In the genomic region with DNA sequence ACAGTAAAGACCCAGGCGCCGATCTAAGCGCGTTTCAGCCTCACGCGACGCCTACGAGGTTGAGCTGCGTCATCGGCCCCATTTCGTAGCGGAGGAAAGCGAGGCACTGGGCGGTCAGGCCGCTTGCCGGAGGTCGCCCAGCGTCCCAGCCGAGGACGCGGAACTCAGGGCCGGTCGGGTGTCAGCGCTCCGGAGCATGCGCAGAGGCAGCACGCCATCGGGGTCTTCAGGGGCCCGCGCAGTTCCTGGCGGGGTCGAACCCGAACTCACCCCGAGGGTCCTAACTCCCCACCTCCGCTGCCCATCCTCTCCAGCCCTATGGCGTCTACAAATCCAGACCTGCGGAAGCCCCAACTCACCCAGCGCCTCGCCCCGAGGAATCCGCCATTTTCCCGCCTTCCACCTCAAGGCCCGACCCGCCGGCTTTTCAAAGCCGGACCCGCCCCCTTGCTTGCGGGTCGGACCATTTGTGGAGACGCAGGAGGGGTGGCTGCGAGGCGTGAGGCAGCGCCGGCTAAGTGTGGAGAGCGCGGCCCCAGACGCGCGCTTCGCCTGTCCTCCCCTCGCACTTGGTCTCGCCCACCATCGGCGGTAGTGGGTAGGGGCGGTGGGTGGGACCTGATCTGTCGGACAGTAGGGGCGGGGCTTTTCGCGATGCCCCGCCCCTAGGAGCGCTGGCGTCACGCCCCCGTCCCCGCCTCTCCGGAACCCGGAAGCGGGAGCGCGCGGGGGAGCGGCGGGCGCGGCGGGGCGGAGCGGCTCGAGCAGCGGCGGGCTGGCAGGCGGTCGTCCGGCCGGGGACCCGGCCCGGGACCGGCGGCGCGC, we compare ENCODE assay signal across 8 cellular contexts. TPM values are rescaled to one million over a fixed set of nuclear protein-coding genes. Genes with fewer than 3 reads are reported as not detected.
A peak's percentile ranks its signal among the peaks of the same experiment; 100 is the strongest.
DNase-seq lines count a peak whose midpoint lies in the region; ATAC-seq, FAIRE-seq and TF ChIP-seq lines count a peak whose summit lies in the region.

A gene with protein sequence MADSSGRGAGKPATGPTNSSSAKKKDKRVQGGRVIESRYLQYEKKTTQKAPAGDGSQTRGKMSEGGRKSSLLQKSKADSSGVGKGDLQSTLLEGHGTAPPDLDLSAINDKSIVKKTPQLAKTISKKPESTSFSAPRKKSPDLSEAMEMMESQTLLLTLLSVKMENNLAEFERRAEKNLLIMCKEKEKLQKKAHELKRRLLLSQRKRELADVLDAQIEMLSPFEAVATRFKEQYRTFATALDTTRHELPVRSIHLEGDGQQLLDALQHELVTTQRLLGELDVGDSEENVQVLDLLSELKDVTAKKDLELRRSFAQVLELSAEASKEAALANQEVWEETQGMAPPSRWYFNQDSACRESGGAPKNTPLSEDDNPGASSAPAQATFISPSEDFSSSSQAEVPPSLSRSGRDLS (minus strand): TSS at position 418 of the 825 bp plus-strand sequence. CDS start 30 bp downstream, at position 388.
A gene with protein sequence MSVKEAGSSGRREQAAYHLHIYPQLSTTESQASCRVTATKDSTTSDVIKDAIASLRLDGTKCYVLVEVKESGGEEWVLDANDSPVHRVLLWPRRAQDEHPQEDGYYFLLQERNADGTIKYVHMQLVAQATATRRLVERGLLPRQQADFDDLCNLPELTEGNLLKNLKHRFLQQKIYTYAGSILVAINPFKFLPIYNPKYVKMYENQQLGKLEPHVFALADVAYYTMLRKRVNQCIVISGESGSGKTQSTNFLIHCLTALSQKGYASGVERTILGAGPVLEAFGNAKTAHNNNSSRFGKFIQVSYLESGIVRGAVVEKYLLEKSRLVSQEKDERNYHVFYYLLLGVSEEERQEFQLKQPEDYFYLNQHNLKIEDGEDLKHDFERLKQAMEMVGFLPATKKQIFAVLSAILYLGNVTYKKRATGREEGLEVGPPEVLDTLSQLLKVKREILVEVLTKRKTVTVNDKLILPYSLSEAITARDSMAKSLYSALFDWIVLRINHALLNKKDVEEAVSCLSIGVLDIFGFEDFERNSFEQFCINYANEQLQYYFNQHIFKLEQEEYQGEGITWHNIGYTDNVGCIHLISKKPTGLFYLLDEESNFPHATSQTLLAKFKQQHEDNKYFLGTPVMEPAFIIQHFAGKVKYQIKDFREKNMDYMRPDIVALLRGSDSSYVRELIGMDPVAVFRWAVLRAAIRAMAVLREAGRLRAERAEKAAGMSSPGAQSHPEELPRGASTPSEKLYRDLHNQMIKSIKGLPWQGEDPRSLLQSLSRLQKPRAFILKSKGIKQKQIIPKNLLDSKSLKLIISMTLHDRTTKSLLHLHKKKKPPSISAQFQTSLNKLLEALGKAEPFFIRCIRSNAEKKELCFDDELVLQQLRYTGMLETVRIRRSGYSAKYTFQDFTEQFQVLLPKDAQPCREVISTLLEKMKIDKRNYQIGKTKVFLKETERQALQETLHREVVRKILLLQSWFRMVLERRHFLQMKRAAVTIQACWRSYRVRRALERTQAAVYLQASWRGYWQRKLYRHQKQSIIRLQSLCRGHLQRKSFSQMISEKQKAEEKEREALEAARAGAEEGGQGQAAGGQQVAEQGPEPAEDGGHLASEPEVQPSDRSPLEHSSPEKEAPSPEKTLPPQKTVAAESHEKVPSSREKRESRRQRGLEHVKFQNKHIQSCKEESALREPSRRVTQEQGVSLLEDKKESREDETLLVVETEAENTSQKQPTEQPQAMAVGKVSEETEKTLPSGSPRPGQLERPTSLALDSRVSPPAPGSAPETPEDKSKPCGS (N-terminal part only) (plus strand): TSS at position 743 of the 825 bp plus-strand sequence. CDS start 25,941 bp downstream, outside the sequence.

- TF ChIP-seq CTCF in keratinocyte (optimal IDR thresholded peaks at IDR 0.05 in 1 of 3, IDR thresholded peaks at IDR 0.05 in 1 of 3, conservative IDR thresholded peaks at IDR 0.05 in 1 of 3; ENCODE audit: extremely low read depth in 1 of 3, insufficient read depth in 2 of 3, low read length in 3 of 3): no peak

- ATAC-seq in HG03439 (IDR thresholded peaks at IDR 0.05; ENCODE audit: unreplicated experiment): peak; percentile 67

- peak within 1 kb of the TSS; percentile 86 to 94 (median 90) for H3K4me3 ChIP-seq in keratinocyte (ENCODE audit: control insufficient read depth in 2 of 3, extremely low read depth in 1 of 3, insufficient read depth in 2 of 3, low read depth in 1 of 3, low read length in 3 of 3)

- H3K9me3 ChIP-seq in keratinocyte (ENCODE audit: control insufficient read depth, low read depth, low read length): no peaks in the 10 kb centered on the region

- no peaks in the 10 kb centered on the region for H3K27me3 ChIP-seq in keratinocyte (ENCODE audit: control insufficient read depth, extremely low read depth, insufficient read depth, low read length)

- DNase-seq in Ammon's horn (ENCODE audit: low spot score): peak; percentile 100
- DNase-seq in GM19238 (ENCODE audit: insufficient read length, low spot score): peak; percentile 91
- DNase-seq in NCI-H510A treated with DMSO at 0.1 percent for 48 hours (lab: John Stamatoyannopoulos, UW): peak; percentile 93
- DNase-seq in activated CD4-positive, alpha-beta T cell treated with anti-CD3 and anti-CD28 coated beads for 1 hour: peak; percentile 100
- peak; percentile 100 for DNase-seq in cerebellum (ENCODE audit: low spot score)
- peak; percentile 97 for DNase-seq in keratinocyte (ENCODE audit: low read depth, low spot score)
- DNase-seq in stimulated activated CD4-positive, alpha-beta T cell treated with anti-CD3 and anti-CD28 coated beads, Interleukin-12 subunit alpha, Interleukin-12 subunit beta, amount 100 ng/mL, for 48 hours (ENCODE audit: low read depth in 2 of 3, low spot score in 1 of 3): peak; percentile 99

- peaks cover 4% of the 10 kb centered on the region for H4K20me1 ChIP-seq in keratinocyte (ENCODE audit: control insufficient read depth, extremely low read depth, insufficient read depth, low read length)

- peak within 1 kb of the TSS; percentile 82 for H3K27ac ChIP-seq in keratinocyte (ENCODE audit: control insufficient read depth, insufficient read depth, low read length)

- H3K4me2 ChIP-seq in keratinocyte (ENCODE audit: control insufficient read depth, extremely low read depth, insufficient read depth, low read depth, low read length): peak within 1 kb of the TSS; percentile 98

- peaks cover 41% of the 10 kb centered on the region for H3K4me1 ChIP-seq in keratinocyte (ENCODE audit: control insufficient read depth, extremely low read depth, insufficient read depth, low read length)

- H2AFZ ChIP-seq in keratinocyte (ENCODE audit: control insufficient read depth, low read length): peak within 1 kb of the TSS; percentile 98

- H3K36me3 ChIP-seq in keratinocyte (ENCODE audit: control insufficient read depth in 2 of 2, extremely low read depth in 1 of 2, insufficient read depth in 2 of 2, low read length in 2 of 2): peaks cover 2 to 8% of the 10 kb centered on the region in 2 experiments

- dilution Hi-C loops in keratinocyte (cut with MboI; ENCODE audit: extremely low pct_ligation_motif_present, low sequenced_read_pairs): no loop called here

- H3K79me2 ChIP-seq in keratinocyte (ENCODE audit: control insufficient read depth, insufficient read depth, low read length): peaks cover 68% of the 10 kb centered on the region

- peak within 1 kb of the TSS; percentile 91 for H3K9ac ChIP-seq in keratinocyte (ENCODE audit: control insufficient read depth, extremely low read depth, insufficient read depth, low read length)

- peak; percentile 5 for FAIRE-seq in keratinocyte (lab: Jason Lieb, UNC)

- H3K9me1 ChIP-seq in keratinocyte (ENCODE audit: control insufficient read depth, extremely low read depth, insufficient read depth, low read length): no peaks in the 10 kb centered on the region

RNA-seq across cellular contexts. Expression of the first gene that starts in this region (rescaled TPM):
- total RNA-seq in cerebellum: 2.5 TPM
- 4.1 to 8.8 TPM (median 8.1 TPM) in 3 replicates for polyA plus RNA-seq in keratinocyte
- polyA plus RNA-seq in keratinocyte (2011; ENCODE audit: low read depth): 3.3 TPM
- polyA plus RNA-seq in keratinocyte (2011; cell fraction: cytosol; rRNA removed): 3.1 and 3.8 TPM in 2 replicates
- polyA plus RNA-seq in keratinocyte (2011; cell fraction: nucleus; rRNA removed): 3.3 and 3.7 TPM in 2 replicates
- polyA plus RNA-seq in keratinocyte (2012; ENCODE audit: low replicate concordance): 1.8 and 7.7 TPM in 2 replicates
- polyA minus RNA-seq in keratinocyte: 0.89 to 3.2 TPM (median 2.8 TPM) in 3 replicates
- 4.2 TPM for polyA minus RNA-seq in keratinocyte (2011; cell fraction: cytosol; rRNA and poly(A)+ RNA removed)
- 0.47 and 1.1 TPM in 2 replicates for polyA minus RNA-seq in keratinocyte (2011; cell fraction: nucleus; rRNA and poly(A)+ RNA removed)

RNA-seq across cellular contexts. Expression of the second gene that starts in this region (rescaled TPM):
- total RNA-seq in cerebellum: 42.1 TPM
- polyA plus RNA-seq in keratinocyte: 14.3 to 17.9 TPM (median 14.4 TPM) in 3 replicates
- 40.3 TPM for polyA plus RNA-seq in keratinocyte (2011; ENCODE audit: low read depth)
- 9.3 and 14.6 TPM in 2 replicates for polyA plus RNA-seq in keratinocyte (2011; cell fraction: cytosol; rRNA removed)
- polyA plus RNA-seq in keratinocyte (2011; cell fraction: nucleus; rRNA removed): 49.5 and 62.1 TPM in 2 replicates
- 17.6 and 29.5 TPM in 2 replicates for polyA plus RNA-seq in keratinocyte (2012; ENCODE audit: low replicate concordance)
- polyA minus RNA-seq in keratinocyte: 34.1 to 67.6 TPM (median 42.6 TPM) in 3 replicates
- polyA minus RNA-seq in keratinocyte (2011; cell fraction: cytosol; rRNA and poly(A)+ RNA removed): 48.5 TPM
- polyA minus RNA-seq in keratinocyte (2011; cell fraction: nucleus; rRNA and poly(A)+ RNA removed): 45.9 and 52.1 TPM in 2 replicates

Comparison
In these comparisons a context has a peak if more than half of its experiments do, and no peak if none do; other contexts are left out.
1. Peak in every context shown above with its lines: DNase-seq, ATAC-seq, H3K4me3 ChIP-seq and H3K27ac ChIP-seq.